In the genomic region with DNA sequence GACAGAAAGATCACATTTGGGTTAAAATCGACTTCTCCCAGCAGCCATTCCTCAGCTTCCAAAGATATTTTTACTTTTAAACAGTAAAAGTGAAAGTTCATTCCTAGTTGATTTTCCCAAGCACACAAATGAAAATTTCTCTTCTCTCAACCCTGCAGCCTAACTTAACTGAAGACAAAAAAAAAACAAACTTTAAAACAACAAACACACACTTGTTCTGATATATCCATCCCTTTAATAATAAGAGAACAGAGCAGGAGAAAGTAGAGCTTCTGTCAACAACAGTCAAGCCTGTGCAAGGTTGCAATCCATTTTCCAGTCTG, we compare ENCODE assay signal across 14 cellular contexts.
A peak's percentile ranks its signal among the peaks of the same experiment; 100 is the strongest.
DNase-seq lines count a peak whose midpoint lies in the region; ATAC-seq, FAIRE-seq and TF ChIP-seq lines count a peak whose summit lies in the region.
"Had no signal": no experiment of that assay in that cellular context is flagged by ENCODE, and none has a peak within 500 bp of the region (broad histone marks: within the 10 kb centered on the region; RNA-seq: fewer than 3 reads in every experiment).

No MANE protein-coding gene starts in this region.

- no peak for FAIRE-seq in HepG2 (lab: Jason Lieb, UNC)

- no peaks in the 10 kb centered on the region for H3K9me3 ChIP-seq in HepG2 (ENCODE audit: low read length)
- H3K9me3 ChIP-seq in subcutaneous abdominal adipose tissue (ENCODE audit: control insufficient read depth in 5 of 5, low read length in 5 of 5) = no peaks in the 10 kb centered on the region

- TF ChIP-seq POLR2A in HepG2 (IDR thresholded peaks at IDR 0.05; ENCODE audit: insufficient read depth in 1 of 2, low read depth in 2 of 2, low read length in 2 of 2) = no peak

- no TSS peak for BruUV-seq in HepG2 (replicated peaks; lab: Mats Ljungman, UMichigan)

- peaks cover 92% of the 10 kb centered on the region for H3K4me1 Mint-ChIP-seq in activated T-cell treated with anti-CD3 and anti-CD28 coated beads, Interleukin-2, amount 50 U/mL, for 24 hours (ENCODE audit: low read depth)
- peaks cover 84% of the 10 kb centered on the region for H3K4me1 Mint-ChIP-seq in activated T-cell treated with anti-CD3 and anti-CD28 coated beads, Interleukin-2, amount 50 U/mL, for 4 hours (ENCODE audit: low read depth)
- H3K4me1 Mint-ChIP-seq in activated naive CD8-positive, alpha-beta T cell (ENCODE audit: low read depth) = peaks cover 78% of the 10 kb centered on the region

- no peak overlapping the region for H2AFZ ChIP-seq in HepG2 (ENCODE audit: low read length)
- H2AFZ ChIP-seq: parathyroid adenoma had no signal

- H4K20me1 ChIP-seq in HepG2 (ENCODE audit: insufficient read depth, low read length) = peaks cover 16% of the 10 kb centered on the region

- in situ Hi-C loops in HepG2 (cut with HindIII; ENCODE audit: extremely low pct_ligation_motif_present, low pct_unique_long_range_greater_than_20kb) = no loop called here

- no peak for TF ChIP-seq CTCF in HepG2 (CRISPR knock-in tag; IDR thresholded peaks at IDR 0.05)

- 44% methylated on average over 1 of the region's 1 CpG for WGBS in HepG2 (ENCODE audit: low lambda C conversion rate)

- H3K9ac ChIP-seq in HepG2 (ENCODE audit: insufficient read depth, low read depth, low read length) (no peak overlapping the region; the same call in 1 of the 2 replicates), subcutaneous abdominal adipose tissue (ENCODE audit: low read length in 5 of 5) (peak overlapping the region in 1 of 5 donors; percentile 1)
- H3K9ac ChIP-seq: parathyroid adenoma had no signal

- H3K27ac Mint-ChIP-seq in activated T-cell treated with anti-CD3 and anti-CD28 coated beads, Interleukin-2, amount 50 U/mL, for 24 hours = peak overlapping the region; percentile 69
- H3K27ac Mint-ChIP-seq in activated naive CD8-positive, alpha-beta T cell = peak overlapping the region; percentile 19

- no peak for ATAC-seq in activated T-cell treated with anti-CD3 and anti-CD28 coated beads, Interleukin-2, amount 50 U/mL, for 4 hours
- ATAC-seq in HepG2 (no peak), HG02885 (IDR thresholded peaks at IDR 0.05; ENCODE audit: poor library complexity, unreplicated experiment) (no peak)

- TF ChIP-seq RAD21 in HepG2 (CRISPR knock-in tag; IDR thresholded peaks at IDR 0.05) = no peak

- no peaks in the 10 kb centered on the region for H3K9me3 Mint-ChIP-seq in activated T-cell treated with anti-CD3 and anti-CD28 coated beads, Interleukin-2, amount 50 U/mL, for 24 hours
- H3K9me3 Mint-ChIP-seq in activated T-cell treated with anti-CD3 and anti-CD28 coated beads, Interleukin-2, amount 50 U/mL, for 4 hours = no peaks in the 10 kb centered on the region
- no peaks in the 10 kb centered on the region for H3K9me3 Mint-ChIP-seq in activated naive CD8-positive, alpha-beta T cell (ENCODE audit: low read depth)

- H3K4me3 Mint-ChIP-seq in activated T-cell treated with anti-CD3 and anti-CD28 coated beads, Interleukin-2, amount 50 U/mL, for 24 hours = no peak overlapping the region
- H3K4me3 Mint-ChIP-seq in activated T-cell treated with anti-CD3 and anti-CD28 coated beads, Interleukin-2, amount 50 U/mL, for 4 hours = no peak overlapping the region
- H3K4me3 Mint-ChIP-seq in activated naive CD8-positive, alpha-beta T cell = peak overlapping the region; percentile 2

- 0 out of 2 replicates have a peak overlapping the region, but pooled peaks have one; percentile 10 for H3K4me2 ChIP-seq in HepG2 (ENCODE audit: low read depth, low read length)

- CTCF ChIA-PET in HepG2 (lab: Yijun Ruan, JAX; ENCODE audit: low intra/inter-chr PET ratio, low total read pairs) = no interaction called here

- H3K36me3 ChIP-seq in HepG2 (replicated peaks in 1 of 2; ENCODE audit: control insufficient read depth in 1 of 2, insufficient read depth in 2 of 2, low read length in 2 of 2) = peaks cover 3 to 20% of the 10 kb centered on the region in 2 experiments; a peak in 4 of 5 replicates
- H3K36me3 ChIP-seq in subcutaneous abdominal adipose tissue (ENCODE audit: control insufficient read depth in 5 of 5, insufficient read depth in 5 of 5, low read length in 5 of 5) = peaks cover 0 to 6% (median 6%) of the 10 kb centered on the region in 5 donors

- peaks cover 92% of the 10 kb centered on the region for H3K4me1 ChIP-seq in HepG2 (ENCODE audit: insufficient read depth, low read length)
- H3K4me1 ChIP-seq in subcutaneous abdominal adipose tissue (ENCODE audit: control insufficient read depth in 5 of 5, insufficient read depth in 5 of 5, low read length in 5 of 5) = peaks cover 13 to 64% (median 47%) of the 10 kb centered on the region in 5 donors

- POLR2A ChIA-PET in HepG2 (lab: Yijun Ruan, JAX) = interaction anchor here (0.7 to 2.0 kb wide), 3 partner anchors 8 to 74 kb away, joined by 3 to 5 read pairs (median 4); no protein-coding TSS in a partner anchor

- peak overlapping the region; percentile 45 for H3K27ac ChIP-seq in HepG2 (ENCODE audit: extremely low read length, insufficient read depth, low read length)
- H3K27ac ChIP-seq in subcutaneous abdominal adipose tissue (ENCODE audit: low read depth, low read length) = no peak overlapping the region
- H3K27ac ChIP-seq: parathyroid adenoma had no signal

- H3K27me3 Mint-ChIP-seq in activated T-cell treated with anti-CD3 and anti-CD28 coated beads, Interleukin-2, amount 50 U/mL, for 24 hours = no peaks in the 10 kb centered on the region
- no peaks in the 10 kb centered on the region for H3K27me3 Mint-ChIP-seq in activated T-cell treated with anti-CD3 and anti-CD28 coated beads, Interleukin-2, amount 50 U/mL, for 4 hours (ENCODE audit: low read depth)
- H3K27me3 Mint-ChIP-seq in activated naive CD8-positive, alpha-beta T cell = no peaks in the 10 kb centered on the region

- intact Hi-C loops in HepG2 (cut with micrococcal nuclease; ENCODE audit: unreplicated experiment) = no loop called here

- no peaks in the 10 kb centered on the region for H3K27me3 ChIP-seq in HepG2 (ENCODE audit: control insufficient read depth in 1 of 2, insufficient read depth in 2 of 2, low read length in 2 of 2)
- no peaks in the 10 kb centered on the region for H3K27me3 ChIP-seq in subcutaneous abdominal adipose tissue (ENCODE audit: control insufficient read depth in 5 of 5, insufficient read depth in 4 of 5, low read length in 5 of 5)

- TF ChIP-seq EP300 in HepG2 (IDR thresholded peaks at IDR 0.05; ENCODE audit: low read depth in 2 of 2, low read length in 2 of 2) (no peak), HepG2 (CRISPR knock-in tag; IDR thresholded peaks at IDR 0.05; ENCODE audit: borderline replicate concordance) (no peak)

- peaks cover 80% of the 10 kb centered on the region for H3K36me3 Mint-ChIP-seq in activated T-cell treated with anti-CD3 and anti-CD28 coated beads, Interleukin-2, amount 50 U/mL, for 24 hours (ENCODE audit: low read depth)
- H3K36me3 Mint-ChIP-seq in activated T-cell treated with anti-CD3 and anti-CD28 coated beads, Interleukin-2, amount 50 U/mL, for 4 hours (ENCODE audit: insufficient read depth) = peaks cover 22% of the 10 kb centered on the region
- peaks cover 10% of the 10 kb centered on the region for H3K36me3 Mint-ChIP-seq in activated naive CD8-positive, alpha-beta T cell

- H3K79me2 ChIP-seq in HepG2 (ENCODE audit: insufficient read depth, low read length) = peaks cover 85% of the 10 kb centered on the region

- H3K4me3 ChIP-seq in HepG2 (replicated peaks in 1 of 3; ENCODE audit: insufficient read depth in 1 of 3, low read depth in 2 of 3, low read length in 3 of 3) = no peak overlapping the region
- H3K4me3 ChIP-seq in subcutaneous abdominal adipose tissue (ENCODE audit: low read depth in 1 of 5, low read length in 5 of 5) = peak overlapping the region in 3 of 5 donors; percentile 13 to 49 (median 24)

- DNase-seq in activated T-cell treated with anti-CD3 and anti-CD28 coated beads, Interleukin-2, amount 50 U/mL, for 24 hours = no peak
- no peak for DNase-seq in activated T-cell treated with anti-CD3 and anti-CD28 coated beads, Interleukin-2, amount 50 U/mL, for 4 hours
- no peak for DNase-seq in HepG2 (ENCODE audit: low spot score)
- DNase-seq in NCI-H2196 treated with DMSO at 0.1 percent for 48 hours (lab: John Stamatoyannopoulos, UW; ENCODE audit: unreplicated experiment) = no peak
- DNase-seq in NCI-H510A (lab: John Stamatoyannopoulos, UW) = no peak
- DNase-seq: activated CD8-positive, alpha-beta memory T cell treated with anti-CD3 and anti-CD28 coated beads, Interleukin-2, amount 50 U/mL, for 48 hours; HCEC 1CT; MM.1S; NCI-H774; SW 1271 had no signal

TF ChIP-seq in HepG2, 621 proteins besides CTCF, POLR2A, EP300 and RAD21:
- TF ChIP-seq KLF9 (CRISPR knock-in tag; IDR thresholded peaks at IDR 0.05; ENCODE audit: low read depth) = no peak

Comparison
In these comparisons a context has a peak if more than half of its experiments do, and no peak if none do; other contexts are left out.
1. H3K4me3 ChIP-seq: peak in subcutaneous abdominal adipose tissue (3 of 5); none in HepG2 (0 of 3).